In genomic region chr20:45021626-45022025, GRCh38 we compare ENCODE assay signal across 17 cellular contexts.
"Had no signal": no experiment of that assay in that cellular context is flagged by ENCODE, and none has a peak within 500 bp of the region (broad histone marks: within the 10 kb centered on the region; RNA-seq: fewer than 3 reads in every experiment).

No MANE protein-coding gene starts in this region.

- H3K27ac ChIP-seq: gastroesophageal sphincter, heart left ventricle, left ventricle myocardium inferior, ovary, psoas muscle, suprapubic skin, transverse colon, uterus had no signal

- H3K27me3 Mint-ChIP-seq: dendritic cell treated with granulocyte-macrophage colony-stimulating factor and Interleukin-4, amounts not matched to agents 40 ng/mL and 50 ng/mL, for 4 days; stimulated activated naive CD8-positive, alpha-beta T cell treated with anti-CD3 and anti-CD28 coated beads, Interleukin-15, Interleukin-2, amounts not matched to agents 100 ng/mL and 50 ng/mL, for 24 hours had no signal

- H3K9me3 Mint-ChIP-seq: activated naive CD4-positive, alpha-beta T cell treated with anti-CD3 and anti-CD28 coated beads for 36 hours; dendritic cell treated with granulocyte-macrophage colony-stimulating factor and Interleukin-4, amounts not matched to agents 40 ng/mL and 50 ng/mL, for 4 days; stimulated activated naive CD8-positive, alpha-beta T cell treated with anti-CD3 and anti-CD28 coated beads, Interleukin-15, Interleukin-2, amounts not matched to agents 100 ng/mL and 50 ng/mL, for 24 hours had no signal

- H3K4me3 Mint-ChIP-seq: activated naive CD4-positive, alpha-beta T cell treated with anti-CD3 and anti-CD28 coated beads for 36 hours; dendritic cell treated with granulocyte-macrophage colony-stimulating factor and Interleukin-4, amounts not matched to agents 40 ng/mL and 50 ng/mL, for 4 days; stimulated activated naive CD8-positive, alpha-beta T cell treated with anti-CD3 and anti-CD28 coated beads, Interleukin-15, Interleukin-2, amounts not matched to agents 100 ng/mL and 50 ng/mL, for 24 hours had no signal

- ATAC-seq: esophagus mucosa, gastroesophageal sphincter, heart left ventricle, psoas muscle, right cardiac atrium had no signal

- DNase-seq: activated naive CD4-positive, alpha-beta T cell treated with anti-CD3 and anti-CD28 coated beads for 36 hours; amniotic stem cell; effector CD8-positive, alpha-beta T cell; heart left ventricle; left ventricle myocardium inferior; mammary epithelial cell; ovary; psoas muscle; right cardiac atrium; stimulated activated CD4-positive, alpha-beta T cell treated with anti-CD3 and anti-CD28 coated beads, Interleukin-2, amount 100 ng/mL, for 24 hours; transverse colon; uterus had no signal

- H3K9me3 ChIP-seq: gastroesophageal sphincter, heart left ventricle, left ventricle myocardium inferior, ovary, psoas muscle, suprapubic skin, transverse colon, uterus had no signal

- H3K27me3 ChIP-seq: gastroesophageal sphincter, heart left ventricle, ovary, suprapubic skin, transverse colon, uterus had no signal

- H3K36me3 ChIP-seq: ovary had no signal

- H3K27ac Mint-ChIP-seq: activated naive CD4-positive, alpha-beta T cell treated with anti-CD3 and anti-CD28 coated beads for 36 hours; dendritic cell treated with granulocyte-macrophage colony-stimulating factor and Interleukin-4, amounts not matched to agents 40 ng/mL and 50 ng/mL, for 4 days; stimulated activated naive CD8-positive, alpha-beta T cell treated with anti-CD3 and anti-CD28 coated beads, Interleukin-15, Interleukin-2, amounts not matched to agents 100 ng/mL and 50 ng/mL, for 24 hours had no signal

- H3K4me3 ChIP-seq: gastroesophageal sphincter, heart left ventricle, left ventricle myocardium inferior, ovary, psoas muscle, suprapubic skin, transverse colon, uterus had no signal

- H3K4me1 ChIP-seq: gastroesophageal sphincter, psoas muscle had no signal
